In the genomic region with DNA sequence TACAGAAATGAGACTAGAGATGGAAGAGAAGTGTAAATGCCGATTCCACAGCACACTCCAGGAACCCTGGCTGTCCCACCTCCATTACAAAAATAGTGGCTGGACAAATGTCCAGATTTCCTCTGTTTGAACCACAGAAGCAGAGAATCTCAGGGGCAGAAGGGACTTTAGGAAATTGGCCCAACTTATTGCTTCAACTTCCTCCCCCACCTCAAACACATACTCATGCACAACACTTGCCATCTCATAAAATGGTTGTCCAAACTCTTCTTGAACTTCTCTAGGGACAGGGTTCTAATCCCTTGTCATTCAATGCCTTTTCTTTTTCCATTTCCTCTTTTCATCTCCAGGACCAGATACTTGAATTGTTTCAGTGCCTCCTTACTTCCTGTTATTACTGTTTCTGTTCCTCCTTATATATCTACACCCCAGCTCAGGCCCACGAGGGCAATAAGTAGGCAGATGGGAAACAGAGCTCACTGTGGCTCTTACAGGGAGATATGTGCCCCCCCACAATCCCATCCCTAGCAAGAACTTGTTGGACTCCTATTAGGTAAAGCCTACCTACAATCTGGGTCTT, we compare ENCODE assay signal across 1 cellular context.
TF ChIP-seq lines count a peak whose summit lies in the region.

No MANE protein-coding gene starts in this region.

TF ChIP-seq in GM23338, 12 proteins besides CTCF, POLR2A, EP300 and RAD21:
- TF ChIP-seq, protein P1, sequence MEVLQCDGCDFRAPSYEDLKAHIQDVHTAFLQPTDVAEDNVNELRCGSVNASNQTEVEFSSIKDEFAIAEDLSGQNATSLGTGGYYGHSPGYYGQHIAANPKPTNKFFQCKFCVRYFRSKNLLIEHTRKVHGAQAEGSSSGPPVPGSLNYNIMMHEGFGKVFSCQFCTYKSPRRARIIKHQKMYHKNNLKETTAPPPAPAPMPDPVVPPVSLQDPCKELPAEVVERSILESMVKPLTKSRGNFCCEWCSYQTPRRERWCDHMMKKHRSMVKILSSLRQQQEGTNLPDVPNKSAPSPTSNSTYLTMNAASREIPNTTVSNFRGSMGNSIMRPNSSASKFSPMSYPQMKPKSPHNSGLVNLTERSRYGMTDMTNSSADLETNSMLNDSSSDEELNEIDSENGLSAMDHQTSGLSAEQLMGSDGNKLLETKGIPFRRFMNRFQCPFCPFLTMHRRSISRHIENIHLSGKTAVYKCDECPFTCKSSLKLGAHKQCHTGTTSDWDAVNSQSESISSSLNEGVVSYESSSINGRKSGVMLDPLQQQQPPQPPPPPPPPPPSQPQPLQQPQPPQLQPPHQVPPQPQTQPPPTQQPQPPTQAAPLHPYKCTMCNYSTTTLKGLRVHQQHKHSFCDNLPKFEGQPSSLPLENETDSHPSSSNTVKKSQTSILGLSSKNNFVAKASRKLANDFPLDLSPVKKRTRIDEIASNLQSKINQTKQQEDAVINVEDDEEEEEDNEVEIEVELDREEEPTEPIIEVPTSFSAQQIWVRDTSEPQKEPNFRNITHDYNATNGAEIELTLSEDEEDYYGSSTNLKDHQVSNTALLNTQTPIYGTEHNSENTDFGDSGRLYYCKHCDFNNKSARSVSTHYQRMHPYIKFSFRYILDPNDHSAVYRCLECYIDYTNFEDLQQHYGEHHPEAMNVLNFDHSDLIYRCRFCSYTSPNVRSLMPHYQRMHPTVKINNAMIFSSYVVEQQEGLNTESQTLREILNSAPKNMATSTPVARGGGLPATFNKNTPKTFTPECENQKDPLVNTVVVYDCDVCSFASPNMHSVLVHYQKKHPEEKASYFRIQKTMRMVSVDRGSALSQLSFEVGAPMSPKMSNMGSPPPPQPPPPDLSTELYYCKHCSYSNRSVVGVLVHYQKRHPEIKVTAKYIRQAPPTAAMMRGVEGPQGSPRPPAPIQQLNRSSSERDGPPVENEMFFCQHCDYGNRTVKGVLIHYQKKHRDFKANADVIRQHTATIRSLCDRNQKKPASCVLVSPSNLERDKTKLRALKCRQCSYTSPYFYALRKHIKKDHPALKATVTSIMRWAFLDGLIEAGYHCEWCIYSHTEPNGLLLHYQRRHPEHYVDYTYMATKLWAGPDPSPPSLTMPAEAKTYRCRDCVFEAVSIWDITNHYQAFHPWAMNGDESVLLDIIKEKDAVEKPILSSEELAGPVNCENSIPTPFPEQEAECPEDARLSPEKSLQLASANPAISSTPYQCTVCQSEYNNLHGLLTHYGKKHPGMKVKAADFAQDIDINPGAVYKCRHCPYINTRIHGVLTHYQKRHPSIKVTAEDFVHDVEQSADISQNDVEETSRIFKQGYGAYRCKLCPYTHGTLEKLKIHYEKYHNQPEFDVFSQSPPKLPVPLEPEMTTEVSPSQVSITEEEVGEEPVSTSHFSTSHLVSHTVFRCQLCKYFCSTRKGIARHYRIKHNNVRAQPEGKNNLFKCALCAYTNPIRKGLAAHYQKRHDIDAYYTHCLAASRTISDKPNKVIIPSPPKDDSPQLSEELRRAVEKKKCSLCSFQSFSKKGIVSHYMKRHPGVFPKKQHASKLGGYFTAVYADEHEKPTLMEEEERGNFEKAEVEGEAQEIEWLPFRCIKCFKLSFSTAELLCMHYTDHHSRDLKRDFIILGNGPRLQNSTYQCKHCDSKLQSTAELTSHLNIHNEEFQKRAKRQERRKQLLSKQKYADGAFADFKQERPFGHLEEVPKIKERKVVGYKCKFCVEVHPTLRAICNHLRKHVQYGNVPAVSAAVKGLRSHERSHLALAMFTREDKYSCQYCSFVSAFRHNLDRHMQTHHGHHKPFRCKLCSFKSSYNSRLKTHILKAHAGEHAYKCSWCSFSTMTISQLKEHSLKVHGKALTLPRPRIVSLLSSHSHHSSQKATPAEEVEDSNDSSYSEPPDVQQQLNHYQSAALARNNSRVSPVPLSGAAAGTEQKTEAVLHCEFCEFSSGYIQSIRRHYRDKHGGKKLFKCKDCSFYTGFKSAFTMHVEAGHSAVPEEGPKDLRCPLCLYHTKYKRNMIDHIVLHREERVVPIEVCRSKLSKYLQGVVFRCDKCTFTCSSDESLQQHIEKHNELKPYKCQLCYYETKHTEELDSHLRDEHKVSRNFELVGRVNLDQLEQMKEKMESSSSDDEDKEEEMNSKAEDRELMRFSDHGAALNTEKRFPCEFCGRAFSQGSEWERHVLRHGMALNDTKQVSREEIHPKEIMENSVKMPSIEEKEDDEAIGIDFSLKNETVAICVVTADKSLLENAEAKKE (CRISPR knock-in tag; IDR thresholded peaks at IDR 0.05), result no peak
- no peak for TF ChIP-seq EZH2phosphoT487 (IDR thresholded peaks at IDR 0.05; ENCODE audit: unreplicated experiment)
- TF ChIP-seq JUNB (IDR thresholded peaks at IDR 0.05; ENCODE audit: unreplicated experiment), result no peak
- no peak for TF ChIP-seq STAT1 (IDR thresholded peaks at IDR 0.05; ENCODE audit: unreplicated experiment)
- no peak for TF ChIP-seq ZNF114 (CRISPR knock-in tag; IDR thresholded peaks at IDR 0.05)
- TF ChIP-seq CREB1 (CRISPR knock-in tag; IDR thresholded peaks at IDR 0.05; ENCODE audit: low read depth), result no peak
- TF ChIP-seq, protein P2, sequence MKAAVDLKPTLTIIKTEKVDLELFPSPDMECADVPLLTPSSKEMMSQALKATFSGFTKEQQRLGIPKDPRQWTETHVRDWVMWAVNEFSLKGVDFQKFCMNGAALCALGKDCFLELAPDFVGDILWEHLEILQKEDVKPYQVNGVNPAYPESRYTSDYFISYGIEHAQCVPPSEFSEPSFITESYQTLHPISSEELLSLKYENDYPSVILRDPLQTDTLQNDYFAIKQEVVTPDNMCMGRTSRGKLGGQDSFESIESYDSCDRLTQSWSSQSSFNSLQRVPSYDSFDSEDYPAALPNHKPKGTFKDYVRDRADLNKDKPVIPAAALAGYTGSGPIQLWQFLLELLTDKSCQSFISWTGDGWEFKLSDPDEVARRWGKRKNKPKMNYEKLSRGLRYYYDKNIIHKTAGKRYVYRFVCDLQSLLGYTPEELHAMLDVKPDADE (IDR thresholded peaks at IDR 0.05), result no peak
- TF ChIP-seq EZH2 (IDR thresholded peaks at IDR 0.05; ENCODE audit: low read depth, unreplicated experiment), result no peak
- TF ChIP-seq, protein P3, sequence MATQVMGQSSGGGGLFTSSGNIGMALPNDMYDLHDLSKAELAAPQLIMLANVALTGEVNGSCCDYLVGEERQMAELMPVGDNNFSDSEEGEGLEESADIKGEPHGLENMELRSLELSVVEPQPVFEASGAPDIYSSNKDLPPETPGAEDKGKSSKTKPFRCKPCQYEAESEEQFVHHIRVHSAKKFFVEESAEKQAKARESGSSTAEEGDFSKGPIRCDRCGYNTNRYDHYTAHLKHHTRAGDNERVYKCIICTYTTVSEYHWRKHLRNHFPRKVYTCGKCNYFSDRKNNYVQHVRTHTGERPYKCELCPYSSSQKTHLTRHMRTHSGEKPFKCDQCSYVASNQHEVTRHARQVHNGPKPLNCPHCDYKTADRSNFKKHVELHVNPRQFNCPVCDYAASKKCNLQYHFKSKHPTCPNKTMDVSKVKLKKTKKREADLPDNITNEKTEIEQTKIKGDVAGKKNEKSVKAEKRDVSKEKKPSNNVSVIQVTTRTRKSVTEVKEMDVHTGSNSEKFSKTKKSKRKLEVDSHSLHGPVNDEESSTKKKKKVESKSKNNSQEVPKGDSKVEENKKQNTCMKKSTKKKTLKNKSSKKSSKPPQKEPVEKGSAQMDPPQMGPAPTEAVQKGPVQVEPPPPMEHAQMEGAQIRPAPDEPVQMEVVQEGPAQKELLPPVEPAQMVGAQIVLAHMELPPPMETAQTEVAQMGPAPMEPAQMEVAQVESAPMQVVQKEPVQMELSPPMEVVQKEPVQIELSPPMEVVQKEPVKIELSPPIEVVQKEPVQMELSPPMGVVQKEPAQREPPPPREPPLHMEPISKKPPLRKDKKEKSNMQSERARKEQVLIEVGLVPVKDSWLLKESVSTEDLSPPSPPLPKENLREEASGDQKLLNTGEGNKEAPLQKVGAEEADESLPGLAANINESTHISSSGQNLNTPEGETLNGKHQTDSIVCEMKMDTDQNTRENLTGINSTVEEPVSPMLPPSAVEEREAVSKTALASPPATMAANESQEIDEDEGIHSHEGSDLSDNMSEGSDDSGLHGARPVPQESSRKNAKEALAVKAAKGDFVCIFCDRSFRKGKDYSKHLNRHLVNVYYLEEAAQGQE (IDR thresholded peaks at IDR 0.05; ENCODE audit: unreplicated experiment), result no peak
- TF ChIP-seq POLR2AphosphoS5 (IDR thresholded peaks at IDR 0.05; ENCODE audit: low read depth), result no peak
- TF ChIP-seq NANOG (IDR thresholded peaks at IDR 0.05; ENCODE audit: borderline replicate concordance), result no peak
- no peak for TF ChIP-seq ZNF331 (CRISPR knock-in tag; IDR thresholded peaks at IDR 0.05; ENCODE audit: low read depth)
